ENCODE assay signal across 16 cellular contexts in the genomic region with DNA sequence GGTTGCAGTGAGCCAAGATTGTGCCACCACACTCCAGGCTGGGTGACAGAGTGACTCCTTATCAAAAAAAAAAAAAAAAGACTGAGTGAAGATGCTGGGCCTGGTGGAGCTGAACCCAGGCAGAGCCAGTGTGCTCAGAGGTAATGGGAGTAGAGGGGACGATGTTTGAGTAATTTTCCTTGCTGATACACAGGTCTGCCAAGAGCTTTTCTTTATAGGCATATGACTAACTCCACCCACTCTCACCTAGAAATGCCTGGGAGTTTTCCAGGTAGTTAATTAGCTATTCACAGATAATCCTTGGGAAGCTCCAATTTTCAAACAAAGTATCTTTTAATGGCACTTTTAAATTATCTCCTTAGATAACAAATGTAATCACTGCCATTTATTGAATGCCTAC. TPM values are rescaled to one million over a fixed set of nuclear protein-coding genes. Genes with fewer than 3 reads are reported as not detected.
DNase-seq lines count a peak whose midpoint lies in the region; ATAC-seq and TF ChIP-seq lines count a peak whose summit lies in the region.
"Had no signal": no experiment of that assay in that cellular context is flagged by ENCODE, and none has a peak within 500 bp of the region (broad histone marks: within the 10 kb centered on the region; RNA-seq: fewer than 3 reads in every experiment).

No MANE protein-coding gene starts in this region.

- no peak overlapping the region for H3K4me3 Mint-ChIP-seq in MCF 10A (ENCODE audit: unreplicated experiment)
- H3K4me3 Mint-ChIP-seq: CD4-positive, CD25-positive, alpha-beta regulatory T cell had no signal

- dilution Hi-C loops in mammary epithelial cell (cut with HindIII; ENCODE audit: low sequenced_read_pairs): no loop called here

- no peaks in the 10 kb centered on the region for H3K36me3 Mint-ChIP-seq in MCF 10A (ENCODE audit: insufficient read depth, unreplicated experiment)
- H3K36me3 Mint-ChIP-seq: CD4-positive, CD25-positive, alpha-beta regulatory T cell had no signal

- CTCF ChIA-PET in MCF 10A (lab: Yijun Ruan, JAX) (interaction anchor here (0.6 to 0.9 kb wide), 3 partner anchors 8 to 75 kb away, joined by 4 to 5 read pairs (median 5); no protein-coding TSS in a partner anchor), mammary epithelial cell (lab: Charles Lee; ENCODE audit: low non-redundant PET) (no interaction called here)

- H4K20me1 ChIP-seq in mammary epithelial cell (ENCODE audit: insufficient read depth, low read length): no peaks in the 10 kb centered on the region
- H4K20me1 ChIP-seq: BLaER1 treated with 17β-estradiol and CSF1 and Interleukin-3, amounts not matched to agents 10 nM and 100 nM had no signal

- peak; percentile 55 for DNase-seq in MCF 10A (ENCODE audit: unreplicated experiment)
- no peak for DNase-seq in breast epithelium (ENCODE audit: low spot score in 2 of 2)
- peak; percentile 47 for DNase-seq in mammary epithelial cell
- DNase-seq in left colon: no peak
- no peak for DNase-seq in NOMO-1 treated with DMSO at 0.1 percent for 48 hours (lab: John Stamatoyannopoulos, UW; ENCODE audit: unreplicated experiment)
- DNase-seq in NCI-H774 (lab: John Stamatoyannopoulos, UW): no peak
- no peak for DNase-seq in DMS53 treated with DMSO at 0.1 percent for 48 hours (lab: John Stamatoyannopoulos, UW; ENCODE audit: unreplicated experiment)
- DNase-seq: ACHN; Calu3; CD4-positive, CD25-positive, alpha-beta regulatory T cell; DMS 273 treated with DMSO at 0.1 percent for 48 hours; DMS79; GM23248 had no signal

- no peak overlapping the region for H3K9ac ChIP-seq in mammary epithelial cell (ENCODE audit: insufficient read depth, low read length)
- H3K9ac ChIP-seq: BLaER1 treated with 17β-estradiol and CSF1 and Interleukin-3, amounts not matched to agents 10 nM and 100 nM; GM23248 had no signal

- no peak overlapping the region for H3K27ac Mint-ChIP-seq in MCF 10A (ENCODE audit: low read depth, unreplicated experiment)
- H3K27ac Mint-ChIP-seq: CD4-positive, CD25-positive, alpha-beta regulatory T cell had no signal

- TF ChIP-seq CTCF in MCF 10A (IDR thresholded peaks at IDR 0.05; ENCODE audit: unreplicated experiment): no peak
- no peak for TF ChIP-seq CTCF in breast epithelium (IDR thresholded peaks at IDR 0.05)
- no peak for TF ChIP-seq CTCF in mammary epithelial cell (conservative IDR thresholded peaks at IDR 0.05 in 1 of 2, IDR thresholded peaks at IDR 0.05 in 1 of 2; ENCODE audit: extremely low read depth in 1 of 2, insufficient read depth in 1 of 2, low read depth in 1 of 2, low read length in 2 of 2)

- ATAC-seq in left colon: peak; percentile 48
- ATAC-seq: GM12878, HCT116 had no signal

- BruUV-seq in MCF 10A (replicated peaks; lab: Mats Ljungman, UMichigan): no TSS peak
- no TSS peak for BruUV-seq in mammary epithelial cell (replicated peaks; lab: Mats Ljungman, UMichigan)

- H3K9me3 Mint-ChIP-seq in MCF 10A (ENCODE audit: unreplicated experiment): no peaks in the 10 kb centered on the region
- H3K9me3 Mint-ChIP-seq: CD4-positive, CD25-positive, alpha-beta regulatory T cell had no signal

- H3K27me3 Mint-ChIP-seq in MCF 10A (ENCODE audit: insufficient read depth, unreplicated experiment): no peaks in the 10 kb centered on the region

- in situ Hi-C loops in mammary epithelial cell (cut with MboI; ENCODE audit: low sequenced_read_pairs in 2 of 2): no loop called here

- H3K27me3 ChIP-seq in breast epithelium (no peaks in the 10 kb centered on the region), mammary epithelial cell (ENCODE audit: insufficient read depth, low read length) (no peaks in the 10 kb centered on the region)
- H3K27me3 ChIP-seq: BLaER1 treated with 17β-estradiol and CSF1 and Interleukin-3, amounts not matched to agents 10 nM and 100 nM had no signal

- TF ChIP-seq POLR2A in breast epithelium (IDR thresholded peaks at IDR 0.05): no peak

- H3K4me3 ChIP-seq in breast epithelium: no peak overlapping the region
- no peak overlapping the region for H3K4me3 ChIP-seq in mammary epithelial cell (replicated peaks in 1 of 3; ENCODE audit: insufficient read depth in 1 of 3, low read depth in 2 of 3, low read length in 3 of 3)
- H3K4me3 ChIP-seq: BLaER1 treated with 17β-estradiol and CSF1 and Interleukin-3, amounts not matched to agents 10 nM and 100 nM; GM12878; GM23248 had no signal

- no peaks in the 10 kb centered on the region for H3K4me1 ChIP-seq in breast epithelium
- H3K4me1 ChIP-seq in mammary epithelial cell (ENCODE audit: insufficient read depth, low read length): no peaks in the 10 kb centered on the region

- H3K36me3 ChIP-seq in breast epithelium (no peaks in the 10 kb centered on the region), mammary epithelial cell (ENCODE audit: insufficient read depth, low read length) (no peaks in the 10 kb centered on the region)
- H3K36me3 ChIP-seq: BLaER1 treated with 17β-estradiol and CSF1 and Interleukin-3, amounts not matched to agents 10 nM and 100 nM had no signal

- no peaks in the 10 kb centered on the region for H3K9me3 ChIP-seq in breast epithelium
- H3K9me3 ChIP-seq in mammary epithelial cell (replicated peaks; ENCODE audit: insufficient read depth, low read length): no peaks in the 10 kb centered on the region
- H3K9me3 ChIP-seq: BLaER1 treated with 17β-estradiol and CSF1 and Interleukin-3, amounts not matched to agents 10 nM and 100 nM had no signal

- 10% methylated on average over 1 of the region's 1 CpG for WGBS in mammary epithelial cell (ENCODE audit: low coverage, missing lambda C conversion rate)

- H3K4me1 Mint-ChIP-seq in MCF 10A (ENCODE audit: insufficient read depth, unreplicated experiment): peaks cover 20% of the 10 kb centered on the region
- H3K4me1 Mint-ChIP-seq: CD4-positive, CD25-positive, alpha-beta regulatory T cell had no signal

- no peaks in the 10 kb centered on the region for H3K79me2 ChIP-seq in mammary epithelial cell (ENCODE audit: insufficient read depth, low read length)

- H3K27ac ChIP-seq in breast epithelium (no peak overlapping the region), mammary epithelial cell (ENCODE audit: insufficient read depth, low read depth, low read length) (no peak overlapping the region)
- H3K27ac ChIP-seq: BLaER1 treated with 17β-estradiol and CSF1 and Interleukin-3, amounts not matched to agents 10 nM and 100 nM; GM23248 had no signal

- POLR2A ChIA-PET in MCF 10A (lab: Yijun Ruan, JAX): interaction anchor here (0.7 to 3.9 kb wide), 9 partner anchors 10 to 36 kb away, joined by 3 to 32 read pairs (median 5); no protein-coding TSS in a partner anchor

- no peak overlapping the region for H2AFZ ChIP-seq in mammary epithelial cell (ENCODE audit: low read depth, low read length)
- H2AFZ ChIP-seq: GM23248 had no signal

- H3K4me2 ChIP-seq in mammary epithelial cell (ENCODE audit: insufficient read depth, low read depth, low read length): no peak overlapping the region
- H3K4me2 ChIP-seq: BLaER1 treated with 17β-estradiol and CSF1 and Interleukin-3, amounts not matched to agents 10 nM and 100 nM had no signal

- intact Hi-C loops in MCF 10A (cut with micrococcal nuclease): loop anchor here (5.0 kb wide), 1 partner anchor 35 kb away; the partner anchor contains the start of gene ACSL3
- intact Hi-C loops in breast epithelium (cut with DNase I; ENCODE audit: low total_unique reads): no loop called here
- intact Hi-C loops in mammary epithelial cell (cut with micrococcal nuclease): no loop called here
- intact Hi-C loops in left colon (cut with DNase I, micrococcal nuclease): no loop called here

RNA-seq across cellular contexts. Expression of gene ACSL3, which starts 33.4 kb away (rescaled TPM):
- total RNA-seq in MCF 10A (2022): 183 and 203 TPM in 2 replicates
- total RNA-seq in breast epithelium: 100 to 1,000 TPM in 1 of 3 donors, 10 to 100 TPM in 2; 50.9 to 115 (median 74.4) TPM
- total RNA-seq in mammary epithelial cell: 100 to 1,000 TPM; 199 to 213 TPM
- 110 TPM for polyA plus RNA-seq in mammary epithelial cell
- 656 TPM for polyA minus RNA-seq in mammary epithelial cell
- total RNA-seq in left colon: 100 to 1,000 TPM in 1 of 2 donors, 10 to 100 TPM in 1; 93.1 to 119 TPM

Comparison
In these comparisons a context has a peak if more than half of its experiments do, and no peak if none do; other contexts are left out.
1. DNase-seq: peak in MCF 10A (single experiment) and mammary epithelial cell (single experiment); none in breast epithelium (0 of 2), left colon (0 of 2), NOMO-1 treated with DMSO at 0.1 percent for 48 hours (single experiment), NCI-H774 (single experiment) and DMS53 treated with DMSO at 0.1 percent for 48 hours (single experiment).